Comparison of ENCODE assay signal across 14 cellular contexts in the genomic region with DNA sequence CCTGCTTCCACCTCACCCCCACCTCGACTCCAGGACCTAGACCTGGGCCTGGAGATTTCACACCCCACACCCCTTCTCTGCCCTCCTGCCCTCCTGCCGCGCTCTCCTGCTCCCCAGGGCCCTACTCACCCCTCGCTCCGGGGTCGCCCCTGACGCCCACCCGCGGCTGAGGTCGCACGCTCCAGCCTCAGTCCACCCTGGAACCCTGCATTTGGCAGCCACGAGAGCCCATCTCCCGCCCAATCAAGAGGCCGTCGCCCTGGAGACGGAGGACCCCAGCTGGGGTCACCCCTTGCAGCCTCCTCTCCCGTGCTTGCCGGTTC. TPM values are rescaled to one million over a fixed set of nuclear protein-coding genes. Genes with fewer than 3 reads are reported as not detected.
DNase-seq lines count a peak whose midpoint lies in the region; ATAC-seq and TF ChIP-seq lines count a peak whose summit lies in the region.
"Had no signal": no experiment of that assay in that cellular context is flagged by ENCODE, and none has a peak within 500 bp of the region (broad histone marks: within the 10 kb centered on the region; RNA-seq: fewer than 3 reads in every experiment).

No MANE protein-coding gene starts in this region.

- no peaks in the 10 kb centered on the region for H3K79me2 ChIP-seq in fibroblast of lung (ENCODE audit: control insufficient read depth, insufficient read depth, low read length)

- TF ChIP-seq CTCF in RWPE2 (IDR thresholded peaks at IDR 0.05; ENCODE audit: poor library complexity, severe bottlenecking) (no peak), fibroblast of lung (conservative IDR thresholded peaks at IDR 0.05 in 1 of 2, IDR thresholded peaks at IDR 0.05 in 1 of 2; ENCODE audit: low read depth in 1 of 2, low read length in 2 of 2) (no peak)

- peak overlapping the region; percentile 28 for H2BK15ac ChIP-seq in neuronal stem cell (ENCODE audit: low read length)

- peaks cover 64 to 93% of the 10 kb centered on the region in 2 donors for H3K27me3 Mint-ChIP-seq in effector memory CD8-positive, alpha-beta T cell

- H2BK12ac ChIP-seq in neuronal stem cell (ENCODE audit: low read length): no peak overlapping the region

- ATAC-seq in GM21515 (IDR thresholded peaks at IDR 0.05; ENCODE audit: unreplicated experiment) (peak; percentile 16), RWPE2 (ENCODE audit: low read depth) (no peak)
- ATAC-seq in effector memory CD8-positive, alpha-beta T cell (replicated peaks): no peak

- H4K8ac ChIP-seq in neuronal stem cell (ENCODE audit: low read depth, low read length): no peak overlapping the region

- H3K9me3 ChIP-seq in RWPE2 (ENCODE audit: severe bottlenecking) (peaks cover 6% of the 10 kb centered on the region), fibroblast of lung (ENCODE audit: control insufficient read depth, insufficient read depth, low read depth, low read length) (no peaks in the 10 kb centered on the region), neuronal stem cell (replicated peaks in 1 of 2; ENCODE audit: control insufficient read depth in 2 of 2, insufficient read depth in 1 of 2, low read depth in 1 of 2, low read length in 2 of 2) (no peaks in the 10 kb centered on the region)
- H3K9me3 ChIP-seq: ascending aorta, mucosa of descending colon, right lobe of liver had no signal

- H3K9me3 Mint-ChIP-seq in effector memory CD8-positive, alpha-beta T cell: no peaks in the 10 kb centered on the region

- H2AK5ac ChIP-seq in neuronal stem cell (ENCODE audit: low read depth, low read length): no peak overlapping the region

- no peaks in the 10 kb centered on the region for H3K36me3 ChIP-seq in RWPE2 (ENCODE audit: low read depth)
- no peaks in the 10 kb centered on the region for H3K36me3 ChIP-seq in fibroblast of lung (ENCODE audit: control insufficient read depth, insufficient read depth, low read length)
- no peaks in the 10 kb centered on the region for H3K36me3 ChIP-seq in neuronal stem cell (replicated peaks in 1 of 2; ENCODE audit: control insufficient read depth in 2 of 2, insufficient read depth in 2 of 2, low read length in 2 of 2)
- H3K36me3 ChIP-seq: ascending aorta, right lobe of liver had no signal

- no peak overlapping the region for H2BK120ac ChIP-seq in neuronal stem cell (ENCODE audit: low read depth, low read length)

- no peak overlapping the region for H3K14ac ChIP-seq in neuronal stem cell (ENCODE audit: low read length)

- no peaks in the 10 kb centered on the region for H3K79me1 ChIP-seq in neuronal stem cell (ENCODE audit: low read depth, low read length)

- peak overlapping the region; percentile 37 for H3K4me3 ChIP-seq in RWPE2 (ENCODE audit: severe bottlenecking)
- no peak overlapping the region for H3K4me3 ChIP-seq in fibroblast of lung (replicated peaks in 1 of 4; ENCODE audit: control extremely low read depth in 1 of 4, insufficient read depth in 1 of 4, low read depth in 3 of 4, low read length in 4 of 4)
- peak overlapping the region; percentile 61 to 87 for H3K4me3 ChIP-seq in neuronal stem cell (ENCODE audit: low read length in 2 of 2)
- H3K4me3 ChIP-seq: ascending aorta, mucosa of descending colon, right lobe of liver had no signal

- no peak overlapping the region for H2BK5ac ChIP-seq in neuronal stem cell (ENCODE audit: low read length)

- no peak overlapping the region for H4K91ac ChIP-seq in neuronal stem cell (ENCODE audit: low read depth, low read length, poor library complexity)

- H3K4me1 Mint-ChIP-seq in effector memory CD8-positive, alpha-beta T cell (ENCODE audit: low read depth in 2 of 2): peaks cover 4 to 5% of the 10 kb centered on the region in 2 donors
- H3K4me1 Mint-ChIP-seq: immature natural killer cell had no signal

- H4K20me1 ChIP-seq in fibroblast of lung (ENCODE audit: control insufficient read depth, extremely low read depth, insufficient read depth, low read length): no peaks in the 10 kb centered on the region

- peak overlapping the region; percentile 26 for H3K23ac ChIP-seq in neuronal stem cell (ENCODE audit: low read depth, low read length, poor library complexity)

- H2AFZ ChIP-seq in fibroblast of lung (ENCODE audit: low read length) (no peak overlapping the region), neuronal stem cell (ENCODE audit: low read length) (peak overlapping the region; percentile 96)

- no peak overlapping the region for H3K27ac Mint-ChIP-seq in effector memory CD8-positive, alpha-beta T cell
- H3K27ac Mint-ChIP-seq: immature natural killer cell had no signal

- no peaks in the 10 kb centered on the region for H3K4me1 ChIP-seq in RWPE2 (ENCODE audit: insufficient read depth, poor library complexity, severe bottlenecking)
- H3K4me1 ChIP-seq in fibroblast of lung (ENCODE audit: control insufficient read depth, extremely low read depth, insufficient read depth, low read length): no peaks in the 10 kb centered on the region
- H3K4me1 ChIP-seq in neuronal stem cell (ENCODE audit: control insufficient read depth in 2 of 2, insufficient read depth in 1 of 2, low read depth in 1 of 2, low read length in 2 of 2): peaks cover 0 to 7% of the 10 kb centered on the region in 2 donors
- H3K4me1 ChIP-seq: ascending aorta, right lobe of liver had no signal

- no peaks in the 10 kb centered on the region for H3K36me3 Mint-ChIP-seq in effector memory CD8-positive, alpha-beta T cell (ENCODE audit: insufficient read depth)
- H3K36me3 Mint-ChIP-seq: immature natural killer cell had no signal

- H3K27ac ChIP-seq in RWPE2 (ENCODE audit: poor library complexity, severe bottlenecking) (no peak overlapping the region), fibroblast of lung (ENCODE audit: insufficient read depth, low read length) (no peak overlapping the region), neuronal stem cell (replicated peaks; ENCODE audit: low read length) (no peak overlapping the region)
- H3K27ac ChIP-seq: ascending aorta, right lobe of liver had no signal

- H3K4me2 ChIP-seq in fibroblast of lung (ENCODE audit: extremely low read depth, insufficient read depth, low read length) (peak overlapping the region; percentile 78), neuronal stem cell (ENCODE audit: insufficient read depth, low read length, poor library complexity, severe bottlenecking) (peak overlapping the region; percentile 75)

- peak overlapping the region; percentile 80 for H3K18ac ChIP-seq in neuronal stem cell (ENCODE audit: low read length)

- no peak overlapping the region for H3K4me3 Mint-ChIP-seq in effector memory CD8-positive, alpha-beta T cell
- H3K4me3 Mint-ChIP-seq: immature natural killer cell had no signal

- H3K9ac ChIP-seq in fibroblast of lung (ENCODE audit: insufficient read depth, low read length) (no peak overlapping the region), neuronal stem cell (ENCODE audit: low read depth, low read length, poor library complexity) (no peak overlapping the region)

- H3K27me3 ChIP-seq in RWPE2 (ENCODE audit: insufficient read depth, poor library complexity, severe bottlenecking) (peaks cover 7% of the 10 kb centered on the region), fibroblast of lung (ENCODE audit: control insufficient read depth, insufficient read depth, low read length) (peaks cover 7% of the 10 kb centered on the region), neuronal stem cell (ENCODE audit: control insufficient read depth in 3 of 3, insufficient read depth in 3 of 3, low read depth in 1 of 3, low read length in 3 of 3) (peaks cover 0 to 34% (median 5%) of the 10 kb centered on the region in 3 experiments)
- H3K27me3 ChIP-seq: ascending aorta, right lobe of liver had no signal

- no CpG with 5 or more reads among the region's 18 CpGs for WGBS in neuronal stem cell (ENCODE audit: extremely low coverage in 2 of 2, insufficient read length in 2 of 2, insufficient replicate concordance in 1 of 2), 2 donors

- H3K4ac ChIP-seq in neuronal stem cell (ENCODE audit: low read length): no peak overlapping the region

- DNase-seq in RWPE2 (ENCODE audit: low spot score) (no peak), fibroblast of lung (ENCODE audit: low read depth in 2 of 2) (no peak), neuronal stem cell (ENCODE audit: low spot score) (no peak), HK-2 (ENCODE audit: unreplicated experiment) (no peak), superior temporal gyrus (ENCODE audit: extremely low spot score) (no peak)
- no peak for DNase-seq in NK-92 treated with Interleukin-12 subunit alpha and Interleukin-12 subunit beta, amount 100 ng/mL, for 24 hours (lab: John Stamatoyannopoulos, UW)
- no peak for DNase-seq in effector memory CD8-positive, alpha-beta T cell
- DNase-seq: NCI-H2029 treated with DMSO at 0.1 percent for 48 hours, right lobe of liver had no signal

RNA-seq across cellular contexts. Expression of gene TLE7, which starts 16.1 kb away (rescaled TPM):
- not detected in 2 replicates for total RNA-seq in fibroblast of lung
- not detected in 2 replicates for polyA plus RNA-seq in fibroblast of lung
- not detected in 2 replicates for polyA plus RNA-seq in fibroblast of lung (2012)
- polyA minus RNA-seq in fibroblast of lung (ENCODE audit: low replicate concordance): not detected in 2 replicates
- not detected for polyA plus RNA-seq in neuronal stem cell (2013, experiment 1 of 2)
- polyA plus RNA-seq in neuronal stem cell (2013, experiment 2 of 2): not detected
- total RNA-seq: ascending aorta, mucosa of descending colon, right lobe of liver had no signal
- polyA plus RNA-seq: esophagus, immature natural killer cell had no signal

RNA-seq across cellular contexts. Expression of gene ZNF23, which starts 36.3 kb away (rescaled TPM):
- 14.1 and 24.8 TPM in 2 replicates for total RNA-seq in fibroblast of lung
- polyA plus RNA-seq in fibroblast of lung: 11.8 and 12.2 TPM in 2 replicates
- 11.4 and 12.1 TPM in 2 replicates for polyA plus RNA-seq in fibroblast of lung (2012)
- 11.4 and 13.5 TPM in 2 replicates for polyA minus RNA-seq in fibroblast of lung (ENCODE audit: low replicate concordance)
- polyA plus RNA-seq in neuronal stem cell (2013, experiment 1 of 2): 8.0 TPM
- 8.5 TPM for polyA plus RNA-seq in neuronal stem cell (2013, experiment 2 of 2)

Comparison
In these comparisons a context has a peak if more than half of its experiments do, and no peak if none do; other contexts are left out.
1. H3K4me3 ChIP-seq: peak in RWPE2 (single experiment) and neuronal stem cell (2 of 2); none in fibroblast of lung (0 of 4).